ENCODE assay signal across 1 cellular context in genomic region chr14:104690861-104691455, GRCh38.
TF ChIP-seq lines count a peak whose summit lies in the region.

No MANE protein-coding gene starts in this region.

TF ChIP-seq in GM12878, 131 proteins besides CTCF, POLR2A, EP300 and RAD21 (continued from another document):
- TF ChIP-seq E2F8 (IDR thresholded peaks at IDR 0.05; ENCODE audit: low read depth, partially characterized antibody) (no peak), ZBTB11 (CRISPR knock-in tag; IDR thresholded peaks at IDR 0.05) (no peak), BCL11A (IDR thresholded peaks at IDR 0.05; ENCODE audit: low read depth, low read length) (no peak), SRF (IDR thresholded peaks at IDR 0.05; ENCODE audit: low read depth in 2 of 2, low read length in 2 of 2) (no peak), MLLT1 (IDR thresholded peaks at IDR 0.05) (no peak), DPF2 (IDR thresholded peaks at IDR 0.05) (no peak), SMAD5 (IDR thresholded peaks at IDR 0.05; ENCODE audit: low read depth) (no peak), USF1 (IDR thresholded peaks at IDR 0.05; ENCODE audit: borderline replicate concordance, extremely low read length, insufficient read depth, low read depth, low read length) (no peak), KAT2A (conservative IDR thresholded peaks at IDR 0.05; ENCODE audit: control insufficient read depth, low read depth, low read length) (no peak), HDGF (IDR thresholded peaks at IDR 0.05) (no peak), NR2C1 (IDR thresholded peaks at IDR 0.05) (no peak), SUPT20H (IDR thresholded peaks at IDR 0.05; ENCODE audit: borderline replicate concordance, control insufficient read depth, low read depth, low read length) (no peak)
- TF ChIP-seq, protein P1, sequence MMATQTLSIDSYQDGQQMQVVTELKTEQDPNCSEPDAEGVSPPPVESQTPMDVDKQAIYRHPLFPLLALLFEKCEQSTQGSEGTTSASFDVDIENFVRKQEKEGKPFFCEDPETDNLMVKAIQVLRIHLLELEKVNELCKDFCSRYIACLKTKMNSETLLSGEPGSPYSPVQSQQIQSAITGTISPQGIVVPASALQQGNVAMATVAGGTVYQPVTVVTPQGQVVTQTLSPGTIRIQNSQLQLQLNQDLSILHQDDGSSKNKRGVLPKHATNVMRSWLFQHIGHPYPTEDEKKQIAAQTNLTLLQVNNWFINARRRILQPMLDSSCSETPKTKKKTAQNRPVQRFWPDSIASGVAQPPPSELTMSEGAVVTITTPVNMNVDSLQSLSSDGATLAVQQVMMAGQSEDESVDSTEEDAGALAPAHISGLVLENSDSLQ (IDR thresholded peaks at IDR 0.05) = no peak
TF ChIP-seq in GM12878: peak in this region for 0.
